ENCODE assay signal across 11 cellular contexts in genomic region chr2:191311627-191312026, GRCh38.
DNase-seq lines count a peak whose midpoint lies in the region; ATAC-seq lines count a peak whose summit lies in the region.
"Had no signal": no experiment of that assay in that cellular context is flagged by ENCODE, and none has a peak within 500 bp of the region (broad histone marks: within the 10 kb centered on the region; RNA-seq: fewer than 3 reads in every experiment).

No MANE protein-coding gene starts in this region.

- ATAC-seq in HG03196 (IDR thresholded peaks at IDR 0.05; ENCODE audit: unreplicated experiment) = no peak

- DNase-seq in 8988T (peak; percentile 25), HPDE6-E6E7 (ENCODE audit: extremely low spot score) (peak; percentile 68), amniotic epithelial cell (ENCODE audit: low read depth) (peak; percentile 86), iris pigment epithelial cell (ENCODE audit: low read depth) (peak; percentile 91), cerebellar nuclear complex (lab: John Stamatoyannopoulos, UW) (no peak), inferior parietal cortex (ENCODE audit: extremely low spot score) (no peak)
- no peak for DNase-seq in stimulated activated CD4-positive, alpha-beta T cell treated with anti-CD3 and anti-CD28 coated beads, Interleukin-2, amount 100 ng/mL, for 24 hours
- DNase-seq: cortex of kidney, NCI-H1048, ovary had no signal

Comparison
In these comparisons a context has a peak if more than half of its experiments do, and no peak if none do; other contexts are left out.
1. DNase-seq: peak in 8988T (single experiment), HPDE6-E6E7 (single experiment), amniotic epithelial cell (single experiment) and iris pigment epithelial cell (single experiment); none in cerebellar nuclear complex (0 of 2), stimulated activated CD4-positive, alpha-beta T cell treated with anti-CD3 and anti-CD28 coated beads, Interleukin-2, amount 100 ng/mL, for 24 hours (0 of 2) and inferior parietal cortex (single experiment).